ENCODE assay signal across 8 cellular contexts in genomic region chr20:346033-346639, GRCh38. TPM values are rescaled to one million over a fixed set of nuclear protein-coding genes. Genes with fewer than 3 reads are reported as not detected.
DNase-seq lines count a peak whose midpoint lies in the region; ATAC-seq and TF ChIP-seq lines count a peak whose summit lies in the region.

No MANE protein-coding gene starts in this region.

- H3K27ac Mint-ChIP-seq in activated CD4-positive, alpha-beta T cell treated with anti-CD3 and anti-CD28 coated beads, Interleukin-2, amount 10 ng/mL, durations not matched to agents 24 days and 14 days, result peak overlapping the region; percentile 9
- peak overlapping the region; percentile 37 for H3K27ac Mint-ChIP-seq in activated naive CD8-positive, alpha-beta T cell treated with anti-CD3 and anti-CD28 coated beads, Interleukin-2, amount 50 U/mL, for 24 hours
- H3K27ac Mint-ChIP-seq in immature natural killer cell, result peak overlapping the region; percentile 37 to 85 (median 74)

- intact Hi-C loops in activated CD4-positive, alpha-beta T cell treated with anti-CD3 and anti-CD28 coated beads, Interleukin-2, amount 10 ng/mL, durations not matched to agents 24 days and 14 days (cut with micrococcal nuclease), result no loop called here
- intact Hi-C loops in lower leg skin (cut with DNase I; ENCODE audit: low total_unique reads), result no loop called here

- no peak for DNase-seq in activated CD4-positive, alpha-beta T cell treated with anti-CD3 and anti-CD28 coated beads, Interleukin-2, amount 10 ng/mL, durations not matched to agents 24 days and 14 days
- DNase-seq in activated CD4-positive, alpha-beta T cell treated with anti-CD3 and anti-CD28 coated beads, Interleukin-2, amount 50 U/mL, for 48 hours, result no peak
- DNase-seq in activated naive CD8-positive, alpha-beta T cell treated with anti-CD3 and anti-CD28 coated beads, Interleukin-2, amount 50 U/mL, for 24 hours, result no peak
- DNase-seq in immature natural killer cell (no peak), substantia nigra (lab: John Stamatoyannopoulos, UW) (no peak), C1 segment of cervical spinal cord (lab: John Stamatoyannopoulos, UW) (no peak), NCI-H446 treated with DMSO at 0.1 percent for 48 hours (lab: John Stamatoyannopoulos, UW) (no peak), lower leg skin (ENCODE audit: low spot score in 2 of 2) (no peak)

- H3K4me3 Mint-ChIP-seq in activated CD4-positive, alpha-beta T cell treated with anti-CD3 and anti-CD28 coated beads, Interleukin-2, amount 10 ng/mL, durations not matched to agents 24 days and 14 days, result peak overlapping the region; percentile 77
- H3K4me3 Mint-ChIP-seq in activated naive CD8-positive, alpha-beta T cell treated with anti-CD3 and anti-CD28 coated beads, Interleukin-2, amount 50 U/mL, for 24 hours, result peak overlapping the region; percentile 86
- peak overlapping the region; percentile 78 to 97 (median 81) for H3K4me3 Mint-ChIP-seq in immature natural killer cell

- H3K9me3 Mint-ChIP-seq in activated CD4-positive, alpha-beta T cell treated with anti-CD3 and anti-CD28 coated beads, Interleukin-2, amount 10 ng/mL, durations not matched to agents 24 days and 14 days, result peaks cover 7% of the 10 kb centered on the region
- H3K9me3 Mint-ChIP-seq in activated naive CD8-positive, alpha-beta T cell treated with anti-CD3 and anti-CD28 coated beads, Interleukin-2, amount 50 U/mL, for 24 hours, result peaks cover 5% of the 10 kb centered on the region
- H3K9me3 Mint-ChIP-seq in immature natural killer cell, result no peaks in the 10 kb centered on the region

- H3K27me3 Mint-ChIP-seq in activated CD4-positive, alpha-beta T cell treated with anti-CD3 and anti-CD28 coated beads, Interleukin-2, amount 10 ng/mL, durations not matched to agents 24 days and 14 days, result peaks cover 16% of the 10 kb centered on the region
- no peaks in the 10 kb centered on the region for H3K27me3 Mint-ChIP-seq in activated naive CD8-positive, alpha-beta T cell treated with anti-CD3 and anti-CD28 coated beads, Interleukin-2, amount 50 U/mL, for 24 hours
- H3K27me3 Mint-ChIP-seq in immature natural killer cell (ENCODE audit: low read depth in 3 of 3), result peaks cover 3 to 6% (median 4%) of the 10 kb centered on the region in 3 donors

- H3K4me1 Mint-ChIP-seq in activated CD4-positive, alpha-beta T cell treated with anti-CD3 and anti-CD28 coated beads, Interleukin-2, amount 10 ng/mL, durations not matched to agents 24 days and 14 days, result peaks cover 15% of the 10 kb centered on the region
- peaks cover 15% of the 10 kb centered on the region for H3K4me1 Mint-ChIP-seq in activated naive CD8-positive, alpha-beta T cell treated with anti-CD3 and anti-CD28 coated beads, Interleukin-2, amount 50 U/mL, for 24 hours
- peaks cover 12 to 15% of the 10 kb centered on the region in 2 donors for H3K4me1 Mint-ChIP-seq in immature natural killer cell

- no peak overlapping the region for H3K4me3 ChIP-seq in lower leg skin (ENCODE audit: low read depth, poor library complexity, severe bottlenecking)

- no peak for ATAC-seq in activated naive CD8-positive, alpha-beta T cell treated with anti-CD3 and anti-CD28 coated beads, Interleukin-2, amount 50 U/mL, for 24 hours

- 61 to 71% methylated on average over 9 of the region's 9 CpGs for WGBS in lower leg skin, 2 donors

- TF ChIP-seq POLR2A in lower leg skin (IDR thresholded peaks at IDR 0.05), result no peak

- TF ChIP-seq CTCF in lower leg skin (IDR thresholded peaks at IDR 0.05), result no peak

- peaks cover 4% of the 10 kb centered on the region for H3K36me3 Mint-ChIP-seq in activated CD4-positive, alpha-beta T cell treated with anti-CD3 and anti-CD28 coated beads, Interleukin-2, amount 10 ng/mL, durations not matched to agents 24 days and 14 days (ENCODE audit: low read depth)
- H3K36me3 Mint-ChIP-seq in activated naive CD8-positive, alpha-beta T cell treated with anti-CD3 and anti-CD28 coated beads, Interleukin-2, amount 50 U/mL, for 24 hours (ENCODE audit: low read depth), result peaks cover 14% of the 10 kb centered on the region
- peaks cover 0 to 10% (median 0%) of the 10 kb centered on the region in 3 donors for H3K36me3 Mint-ChIP-seq in immature natural killer cell

- H3K27ac ChIP-seq in substantia nigra (ENCODE audit: low read depth, low read length, poor library complexity, severe bottlenecking), result peak overlapping the region; percentile 83

RNA-seq across cellular contexts. Expression of gene NRSN2, which starts 0.8 kb away (rescaled TPM):
- total RNA-seq in activated CD4-positive, alpha-beta T cell treated with anti-CD3 and anti-CD28 coated beads, Interleukin-2, amount 10 ng/mL, durations not matched to agents 24 days and 14 days, result 5.1 and 7.0 TPM in 2 replicates
- 1 to 10 TPM; 6.7 to 8.9 (median 7.1) TPM for polyA plus RNA-seq in immature natural killer cell
- total RNA-seq in lower leg skin, result 10 to 100 TPM in 2 of 4 donors, 1 to 10 TPM in 2; 4.4 to 16.6 (median 9.9) TPM

RNA-seq across cellular contexts. Expression of gene SOX12, which starts 20.8 kb away (rescaled TPM):
- total RNA-seq in activated CD4-positive, alpha-beta T cell treated with anti-CD3 and anti-CD28 coated beads, Interleukin-2, amount 10 ng/mL, durations not matched to agents 24 days and 14 days, result 11.0 and 11.2 TPM in 2 replicates
- under 1 TPM; 0.08 to 0.27 (median 0.21) TPM for polyA plus RNA-seq in immature natural killer cell
- 1 to 10 TPM; 4.7 to 9.9 (median 5.4) TPM for total RNA-seq in lower leg skin

RNA-seq across cellular contexts. Expression of gene TRIB3, which starts 34.4 kb away (rescaled TPM):
- total RNA-seq in activated CD4-positive, alpha-beta T cell treated with anti-CD3 and anti-CD28 coated beads, Interleukin-2, amount 10 ng/mL, durations not matched to agents 24 days and 14 days, result 39.3 and 41.1 TPM in 2 replicates
- polyA plus RNA-seq in immature natural killer cell, result 10 to 100 TPM; 17.0 to 27.6 (median 25.0) TPM
- total RNA-seq in lower leg skin, result 10 to 100 TPM; 20.6 to 35.2 (median 27.5) TPM

RNA-seq across cellular contexts. Expression of gene ZCCHC3, which starts 48.8 kb away (rescaled TPM):
- 23.7 and 24.6 TPM in 2 replicates for total RNA-seq in activated CD4-positive, alpha-beta T cell treated with anti-CD3 and anti-CD28 coated beads, Interleukin-2, amount 10 ng/mL, durations not matched to agents 24 days and 14 days
- 10 to 100 TPM in 1 of 3 donors, 1 to 10 TPM in 2; 2.1 to 14.0 (median 6.1) TPM for polyA plus RNA-seq in immature natural killer cell
- total RNA-seq in lower leg skin, result 10 to 100 TPM in 1 of 4 donors, 1 to 10 TPM in 3; 7.3 to 10.8 (median 9.2) TPM

RNA-seq across cellular contexts. Expression of gene C20orf96, which starts 55.6 kb away (rescaled TPM):
- 5.7 and 6.7 TPM in 2 replicates for total RNA-seq in activated CD4-positive, alpha-beta T cell treated with anti-CD3 and anti-CD28 coated beads, Interleukin-2, amount 10 ng/mL, durations not matched to agents 24 days and 14 days
- under 1 TPM; 0.23 to 0.50 (median 0.32) TPM for polyA plus RNA-seq in immature natural killer cell
- under 1 TPM in 3 of 4 donors, not detected in 1; 0.36 to 0.59 (median 0.52) TPM for total RNA-seq in lower leg skin

Comparison
In these comparisons a context has a peak if more than half of its experiments do, and no peak if none do; other contexts are left out.
1. H3K27ac Mint-ChIP-seq: peak in every context shown above with its lines; median percentile 74 in immature natural killer cell; 37 in activated naive CD8-positive, alpha-beta T cell treated with anti-CD3 and anti-CD28 coated beads, Interleukin-2, amount 50 U/mL, for 24 hours; 9 in activated CD4-positive, alpha-beta T cell treated with anti-CD3 and anti-CD28 coated beads, Interleukin-2, amount 10 ng/mL, durations not matched to agents 24 days and 14 days.